In the genomic region with DNA sequence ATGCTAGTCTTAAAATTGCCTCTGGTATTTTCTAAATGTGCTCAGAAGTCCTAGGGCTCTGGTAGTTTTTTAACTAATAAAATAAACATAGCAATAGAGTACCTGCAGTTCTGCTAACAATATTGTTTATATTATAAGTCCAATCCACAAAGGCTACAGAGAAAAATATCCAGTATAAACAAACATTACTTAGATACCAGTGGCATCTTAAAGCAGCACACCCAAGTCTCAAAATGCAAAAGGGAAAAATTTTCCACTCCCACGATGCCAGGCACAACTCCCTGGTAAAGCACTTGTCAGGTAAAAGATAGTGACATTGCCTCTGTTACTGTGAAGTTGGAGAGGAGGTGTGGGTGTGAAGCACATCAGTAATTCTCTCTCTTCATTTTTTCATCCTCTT, we compare ENCODE assay signal across 17 cellular contexts.
DNase-seq lines count a peak whose midpoint lies in the region; ATAC-seq and TF ChIP-seq lines count a peak whose summit lies in the region.
"Had no signal": no experiment of that assay in that cellular context is flagged by ENCODE, and none has a peak within 500 bp of the region (broad histone marks: within the 10 kb centered on the region; RNA-seq: fewer than 3 reads in every experiment).

No MANE protein-coding gene starts in this region.

- no peak overlapping the region for H3K4me3 Mint-ChIP-seq in activated T-cell treated with anti-CD3 and anti-CD28 coated beads, Interleukin-2, amount 50 U/mL, for 4 hours
- H3K4me3 Mint-ChIP-seq: activated naive CD4-positive, alpha-beta T cell treated with anti-CD3 and anti-CD28 coated beads, Interleukin-2, amount 50 U/mL, for 24 hours; CD4-positive, CD25-positive, alpha-beta regulatory T cell had no signal

- TF ChIP-seq CTCF in left ventricle myocardium inferior (IDR thresholded peaks at IDR 0.05; ENCODE audit: borderline replicate concordance) (no peak), right atrium auricular region (IDR thresholded peaks at IDR 0.05) (no peak), hepatocyte (IDR thresholded peaks at IDR 0.05; ENCODE audit: poor library complexity) (no peak), psoas muscle (IDR thresholded peaks at IDR 0.05) (no peak), upper lobe of right lung (IDR thresholded peaks at IDR 0.05) (no peak), vagina (IDR thresholded peaks at IDR 0.05) (no peak)

- no peak for ATAC-seq in psoas muscle
- ATAC-seq in upper lobe of right lung, result no peak
- ATAC-seq in activated T-cell treated with anti-CD3 and anti-CD28 coated beads, Interleukin-2, amount 50 U/mL, for 4 hours, result no peak

- no peak overlapping the region for H2AFZ ChIP-seq in hepatocyte

- H3K79me2 ChIP-seq in hepatocyte, result peaks cover 29% of the 10 kb centered on the region

- H3K4me2 ChIP-seq in hepatocyte, result peak overlapping the region; percentile 65

- peak overlapping the region; percentile 52 for H3K27ac ChIP-seq in left ventricle myocardium inferior (replicated peaks)
- no peak overlapping the region for H3K27ac ChIP-seq in right atrium auricular region
- H3K27ac ChIP-seq in hepatocyte, result peak overlapping the region; percentile 50
- peak overlapping the region; percentile 78 for H3K27ac ChIP-seq in psoas muscle
- peak overlapping the region; percentile 70 for H3K27ac ChIP-seq in upper lobe of right lung
- H3K27ac ChIP-seq in vagina, result no peak overlapping the region

- DNase-seq in left ventricle myocardium inferior (no peak), right atrium auricular region (ENCODE audit: low spot score) (no peak), hepatocyte (ENCODE audit: low spot score) (no peak), psoas muscle (no peak), upper lobe of right lung (no peak), D341Med (ENCODE audit: low spot score) (no peak), vagina (ENCODE audit: extremely low spot score in 2 of 2) (no peak)
- no peak for DNase-seq in activated T-cell treated with anti-CD3 and anti-CD28 coated beads, Interleukin-2, amount 50 U/mL, for 4 hours
- DNase-seq: activated CD4-positive, alpha-beta T cell treated with anti-CD3 and anti-CD28 coated beads for 4 hours; activated CD8-positive, alpha-beta memory T cell treated with anti-CD3 and anti-CD28 coated beads, Interleukin-2, amount 50 U/mL, for 48 hours; CD4-positive, CD25-positive, alpha-beta regulatory T cell; effector CD8-positive, alpha-beta T cell; foreskin melanocyte; KBM-7; NCI-H345; T-helper 9 cell had no signal

- H3K27me3 ChIP-seq in left ventricle myocardium inferior (ENCODE audit: low read depth) (no peaks in the 10 kb centered on the region), right atrium auricular region (no peaks in the 10 kb centered on the region), hepatocyte (no peaks in the 10 kb centered on the region), psoas muscle (ENCODE audit: insufficient read depth in 3 of 3, low read length in 2 of 3) (no peaks in the 10 kb centered on the region), upper lobe of right lung (no peaks in the 10 kb centered on the region), vagina (no peaks in the 10 kb centered on the region)

- no peak for TF ChIP-seq POLR2A in vagina (IDR thresholded peaks at IDR 0.05)

- no peaks in the 10 kb centered on the region for H4K20me1 ChIP-seq in hepatocyte (ENCODE audit: insufficient read depth, poor library complexity, severe bottlenecking)

- intact Hi-C loops in left ventricle myocardium inferior (cut with micrococcal nuclease), result no loop called here
- intact Hi-C loops in psoas muscle (cut with DNase I), result no loop called here
- intact Hi-C loops in upper lobe of right lung (cut with DNase I), result no loop called here
- intact Hi-C loops in vagina (cut with DNase I), result no loop called here

- H3K9me3 ChIP-seq in left ventricle myocardium inferior (replicated peaks) (no peaks in the 10 kb centered on the region), right atrium auricular region (no peaks in the 10 kb centered on the region), hepatocyte (ENCODE audit: low read depth) (no peaks in the 10 kb centered on the region), psoas muscle (no peaks in the 10 kb centered on the region), upper lobe of right lung (no peaks in the 10 kb centered on the region), vagina (no peaks in the 10 kb centered on the region)

- no peaks in the 10 kb centered on the region for H3K9me3 Mint-ChIP-seq in activated T-cell treated with anti-CD3 and anti-CD28 coated beads, Interleukin-2, amount 50 U/mL, for 4 hours
- H3K9me3 Mint-ChIP-seq: activated naive CD4-positive, alpha-beta T cell treated with anti-CD3 and anti-CD28 coated beads, Interleukin-2, amount 50 U/mL, for 24 hours had no signal

- no peaks in the 10 kb centered on the region for H3K4me1 Mint-ChIP-seq in activated T-cell treated with anti-CD3 and anti-CD28 coated beads, Interleukin-2, amount 50 U/mL, for 4 hours (ENCODE audit: low read depth)
- H3K4me1 Mint-ChIP-seq: activated naive CD4-positive, alpha-beta T cell treated with anti-CD3 and anti-CD28 coated beads, Interleukin-2, amount 50 U/mL, for 24 hours; CD4-positive, CD25-positive, alpha-beta regulatory T cell had no signal

- no peaks in the 10 kb centered on the region for H3K36me3 Mint-ChIP-seq in activated T-cell treated with anti-CD3 and anti-CD28 coated beads, Interleukin-2, amount 50 U/mL, for 4 hours (ENCODE audit: insufficient read depth)
- H3K36me3 Mint-ChIP-seq: activated naive CD4-positive, alpha-beta T cell treated with anti-CD3 and anti-CD28 coated beads, Interleukin-2, amount 50 U/mL, for 24 hours; CD4-positive, CD25-positive, alpha-beta regulatory T cell had no signal

- H3K4me1 ChIP-seq in left ventricle myocardium inferior (peaks cover 100% of the 10 kb centered on the region), right atrium auricular region (peaks cover 0 to 54% of the 10 kb centered on the region in 2 donors), hepatocyte (ENCODE audit: insufficient read depth) (peaks cover 35% of the 10 kb centered on the region), psoas muscle (peaks cover 68% of the 10 kb centered on the region), upper lobe of right lung (peaks cover 41% of the 10 kb centered on the region), vagina (no peaks in the 10 kb centered on the region)

- peaks cover 14% of the 10 kb centered on the region for H3K27me3 Mint-ChIP-seq in activated T-cell treated with anti-CD3 and anti-CD28 coated beads, Interleukin-2, amount 50 U/mL, for 4 hours (ENCODE audit: low read depth)

- H3K4me3 ChIP-seq in left ventricle myocardium inferior (peak overlapping the region; percentile 9), right atrium auricular region (no peak overlapping the region), hepatocyte (no peak overlapping the region), psoas muscle (peak overlapping the region; percentile 51), upper lobe of right lung (no peak overlapping the region), vagina (no peak overlapping the region)

- WGBS in hepatocyte (ENCODE audit: low lambda C conversion rate, missing lambda C conversion rate), result 71% methylated on average over 1 of the region's 1 CpG
- WGBS in psoas muscle, 3 donors, result 14 to 38% (median 31%) methylated on average over 1 of the region's 1 CpG

- H3K9me2 ChIP-seq in hepatocyte (replicated peaks; ENCODE audit: insufficient read depth), result no peaks in the 10 kb centered on the region

- H3K36me3 ChIP-seq in left ventricle myocardium inferior (peaks cover 43% of the 10 kb centered on the region), right atrium auricular region (peaks cover 36% of the 10 kb centered on the region), hepatocyte (replicated peaks; ENCODE audit: insufficient read depth, low read depth) (no peaks in the 10 kb centered on the region), psoas muscle (ENCODE audit: insufficient read depth in 1 of 2, low read depth in 1 of 2) (peaks cover 4 to 33% of the 10 kb centered on the region in 2 donors), upper lobe of right lung (peaks cover 25% of the 10 kb centered on the region), vagina (peaks cover 0 to 12% of the 10 kb centered on the region in 2 donors)

Comparison
In these comparisons a context has a peak if more than half of its experiments do, and no peak if none do; other contexts are left out.
1. H3K27ac ChIP-seq: peak in left ventricle myocardium inferior (single experiment), hepatocyte (single experiment), psoas muscle (single experiment) and upper lobe of right lung (single experiment); none in right atrium auricular region (0 of 2) and vagina (single experiment).
2. H3K4me3 ChIP-seq: peak in left ventricle myocardium inferior (single experiment) and psoas muscle (single experiment); none in right atrium auricular region (0 of 2), hepatocyte (single experiment), upper lobe of right lung (single experiment) and vagina (0 of 2).